In genomic region chr18:46220116-46220515, GRCh38 we compare ENCODE assay signal across 1 cellular context.
A peak's percentile ranks its signal among the peaks of the same experiment; 100 is the strongest.
TF ChIP-seq lines count a peak whose summit lies in the region.

No MANE protein-coding gene starts in this region.

TF ChIP-seq in SK-N-SH, 30 proteins besides CTCF, POLR2A, EP300 and RAD21 (continued from another document):
- TF ChIP-seq, protein P1, sequence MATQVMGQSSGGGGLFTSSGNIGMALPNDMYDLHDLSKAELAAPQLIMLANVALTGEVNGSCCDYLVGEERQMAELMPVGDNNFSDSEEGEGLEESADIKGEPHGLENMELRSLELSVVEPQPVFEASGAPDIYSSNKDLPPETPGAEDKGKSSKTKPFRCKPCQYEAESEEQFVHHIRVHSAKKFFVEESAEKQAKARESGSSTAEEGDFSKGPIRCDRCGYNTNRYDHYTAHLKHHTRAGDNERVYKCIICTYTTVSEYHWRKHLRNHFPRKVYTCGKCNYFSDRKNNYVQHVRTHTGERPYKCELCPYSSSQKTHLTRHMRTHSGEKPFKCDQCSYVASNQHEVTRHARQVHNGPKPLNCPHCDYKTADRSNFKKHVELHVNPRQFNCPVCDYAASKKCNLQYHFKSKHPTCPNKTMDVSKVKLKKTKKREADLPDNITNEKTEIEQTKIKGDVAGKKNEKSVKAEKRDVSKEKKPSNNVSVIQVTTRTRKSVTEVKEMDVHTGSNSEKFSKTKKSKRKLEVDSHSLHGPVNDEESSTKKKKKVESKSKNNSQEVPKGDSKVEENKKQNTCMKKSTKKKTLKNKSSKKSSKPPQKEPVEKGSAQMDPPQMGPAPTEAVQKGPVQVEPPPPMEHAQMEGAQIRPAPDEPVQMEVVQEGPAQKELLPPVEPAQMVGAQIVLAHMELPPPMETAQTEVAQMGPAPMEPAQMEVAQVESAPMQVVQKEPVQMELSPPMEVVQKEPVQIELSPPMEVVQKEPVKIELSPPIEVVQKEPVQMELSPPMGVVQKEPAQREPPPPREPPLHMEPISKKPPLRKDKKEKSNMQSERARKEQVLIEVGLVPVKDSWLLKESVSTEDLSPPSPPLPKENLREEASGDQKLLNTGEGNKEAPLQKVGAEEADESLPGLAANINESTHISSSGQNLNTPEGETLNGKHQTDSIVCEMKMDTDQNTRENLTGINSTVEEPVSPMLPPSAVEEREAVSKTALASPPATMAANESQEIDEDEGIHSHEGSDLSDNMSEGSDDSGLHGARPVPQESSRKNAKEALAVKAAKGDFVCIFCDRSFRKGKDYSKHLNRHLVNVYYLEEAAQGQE (IDR thresholded peaks at IDR 0.05; ENCODE audit: low read depth, low read length) = no peak
- TF ChIP-seq NRF1 (IDR thresholded peaks at IDR 0.05; ENCODE audit: low read depth, low read length) = no peak
- no peak for TF ChIP-seq MAX (IDR thresholded peaks at IDR 0.05; ENCODE audit: low read depth)
- TF ChIP-seq USF1 (IDR thresholded peaks at IDR 0.05; ENCODE audit: borderline replicate concordance, low read depth) = no peak
- TF ChIP-seq MEF2A (IDR thresholded peaks at IDR 0.05; ENCODE audit: borderline replicate concordance, low read depth) = no peak
- TF ChIP-seq USF2 (IDR thresholded peaks at IDR 0.05; ENCODE audit: borderline replicate concordance, low read depth, low read length) = no peak
- peak; percentile 62 for TF ChIP-seq FOSL2 (IDR thresholded peaks at IDR 0.05; ENCODE audit: borderline replicate concordance, low read depth)
- TF ChIP-seq PBX3 (IDR thresholded peaks at IDR 0.05) = no peak; the same call in 1 of the 2 replicates
- no peak for TF ChIP-seq SIN3A (IDR thresholded peaks at IDR 0.05; ENCODE audit: borderline replicate concordance, low read depth, low read length)
- no peak for TF ChIP-seq TAF1 (IDR thresholded peaks at IDR 0.05; ENCODE audit: borderline replicate concordance, low read depth, low read length)
- no peak for TF ChIP-seq GATA2 (CRISPR knock-in tag; IDR thresholded peaks at IDR 0.05)
- TF ChIP-seq RXRA (IDR thresholded peaks at IDR 0.05; ENCODE audit: borderline replicate concordance, low read depth) = no peak
- no peak for TF ChIP-seq EZH2phosphoT487 (IDR thresholded peaks at IDR 0.05; ENCODE audit: borderline replicate concordance, low read depth)
- TF ChIP-seq FOXM1 (IDR thresholded peaks at IDR 0.05; ENCODE audit: low read depth) = no peak
- no peak for TF ChIP-seq IRF3 (IDR thresholded peaks at IDR 0.05; ENCODE audit: low read depth, low read length)
